Comparison of ENCODE assay signal across 23 cellular contexts in the genomic region with DNA sequence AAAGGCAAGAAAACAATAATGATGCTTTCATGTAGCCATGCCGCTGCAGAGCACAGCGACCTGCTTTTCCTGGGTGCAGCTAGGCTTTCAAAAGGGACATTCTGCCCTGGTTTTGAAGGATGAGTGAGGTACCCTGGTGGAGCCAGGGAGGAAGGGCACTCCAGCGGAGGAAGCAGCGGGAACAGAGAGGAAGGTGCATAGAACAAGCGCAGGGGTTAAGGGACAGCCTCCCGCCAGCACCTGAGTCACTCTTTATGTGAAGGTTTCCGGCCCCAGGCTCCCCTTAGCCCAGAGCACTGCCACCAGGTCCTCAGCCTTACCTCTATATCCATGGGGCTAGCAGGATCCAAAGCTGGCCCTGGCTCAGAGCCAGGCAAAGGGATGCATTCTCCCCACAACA.
DNase-seq lines count a peak whose midpoint lies in the region; ATAC-seq and TF ChIP-seq lines count a peak whose summit lies in the region.
"Had no signal": no experiment of that assay in that cellular context is flagged by ENCODE, and none has a peak within 500 bp of the region (broad histone marks: within the 10 kb centered on the region; RNA-seq: fewer than 3 reads in every experiment).

No MANE protein-coding gene starts in this region.

- H3K4me3 ChIP-seq in upper lobe of right lung: no peak overlapping the region

- H3K27me3 ChIP-seq in upper lobe of right lung: no peaks in the 10 kb centered on the region

- DNase-seq in activated naive CD8-positive, alpha-beta T cell treated with anti-CD3 and anti-CD28 coated beads, Interleukin-2, amount 50 U/mL, for 24 hours: no peak
- DNase-seq in activated naive CD8-positive, alpha-beta T cell treated with anti-CD3 and anti-CD28 coated beads for 36 hours: no peak
- DNase-seq in WTC11 (ENCODE audit: low spot score): no peak
- DNase-seq in iPS-NIHi11 (ENCODE audit: low spot score): peak; percentile 39
- DNase-seq in upper lobe of right lung: no peak
- DNase-seq in Ammon's horn (ENCODE audit: low spot score): no peak
- no peak for DNase-seq in COLO668 (lab: John Stamatoyannopoulos, UW; ENCODE audit: unreplicated experiment)
- DNase-seq: GOT3; Karpas-422; MV-4-11; NCI-H1694 treated with DMSO at 0.1 percent for 48 hours; NCI-H2081 treated with DMSO at 0.1 percent for 48 hours; NCI-H2227 treated with DMSO at 0.1 percent for 48 hours; NCI-H510A treated with DMSO at 0.1 percent for 48 hours; NCI-H774; NK-92 treated with Interleukin-12 subunit alpha and Interleukin-12 subunit beta, amount 100 ng/mL, for 24 hours; SIG-M5; SK-N-SH had no signal

- no peak overlapping the region for H3K4me3 Mint-ChIP-seq in activated naive CD8-positive, alpha-beta T cell treated with anti-CD3 and anti-CD28 coated beads, Interleukin-2, amount 50 U/mL, for 24 hours
- no peak overlapping the region for H3K4me3 Mint-ChIP-seq in activated naive CD8-positive, alpha-beta T cell treated with anti-CD3 and anti-CD28 coated beads for 36 hours
- no peak overlapping the region for H3K4me3 Mint-ChIP-seq in WTC11
- H3K4me3 Mint-ChIP-seq: B cell, CD14-positive monocyte, IgD-negative memory B cell had no signal

- peaks cover 3% of the 10 kb centered on the region for H3K36me3 Mint-ChIP-seq in activated naive CD8-positive, alpha-beta T cell treated with anti-CD3 and anti-CD28 coated beads, Interleukin-2, amount 50 U/mL, for 24 hours (ENCODE audit: low read depth)
- peaks cover 2% of the 10 kb centered on the region for H3K36me3 Mint-ChIP-seq in activated naive CD8-positive, alpha-beta T cell treated with anti-CD3 and anti-CD28 coated beads for 36 hours
- peaks cover 11% of the 10 kb centered on the region for H3K36me3 Mint-ChIP-seq in WTC11
- H3K36me3 Mint-ChIP-seq: CD14-positive monocyte, IgD-negative memory B cell had no signal

- H3K9me3 Mint-ChIP-seq in activated naive CD8-positive, alpha-beta T cell treated with anti-CD3 and anti-CD28 coated beads, Interleukin-2, amount 50 U/mL, for 24 hours: no peaks in the 10 kb centered on the region
- no peaks in the 10 kb centered on the region for H3K9me3 Mint-ChIP-seq in activated naive CD8-positive, alpha-beta T cell treated with anti-CD3 and anti-CD28 coated beads for 36 hours
- H3K9me3 Mint-ChIP-seq in WTC11: peaks cover 12% of the 10 kb centered on the region
- H3K9me3 Mint-ChIP-seq: CD14-positive monocyte had no signal

- no peaks in the 10 kb centered on the region for H3K36me3 ChIP-seq in upper lobe of right lung

- no peak overlapping the region for H3K27ac Mint-ChIP-seq in activated naive CD8-positive, alpha-beta T cell treated with anti-CD3 and anti-CD28 coated beads, Interleukin-2, amount 50 U/mL, for 24 hours
- H3K27ac Mint-ChIP-seq in activated naive CD8-positive, alpha-beta T cell treated with anti-CD3 and anti-CD28 coated beads for 36 hours: no peak overlapping the region
- H3K27ac Mint-ChIP-seq in WTC11: no peak overlapping the region
- H3K27ac Mint-ChIP-seq: B cell, CD14-positive monocyte had no signal

- TF ChIP-seq CTCF in WTC11 (IDR thresholded peaks at IDR 0.05) (no peak), upper lobe of right lung (IDR thresholded peaks at IDR 0.05) (no peak)

- intact Hi-C loops in upper lobe of right lung (cut with DNase I): no loop called here

- H3K9me3 ChIP-seq in upper lobe of right lung: no peaks in the 10 kb centered on the region
- H3K9me3 ChIP-seq: SK-N-SH had no signal

- peak; percentile 33 for ATAC-seq in activated naive CD8-positive, alpha-beta T cell treated with anti-CD3 and anti-CD28 coated beads, Interleukin-2, amount 50 U/mL, for 24 hours
- ATAC-seq in WTC11: peak; percentile 96
- peak; percentile 15 for ATAC-seq in upper lobe of right lung
- no peak for ATAC-seq in GM19023 (IDR thresholded peaks at IDR 0.05; ENCODE audit: unreplicated experiment)
- ATAC-seq: Panc1 had no signal

- no peak overlapping the region for H3K27ac ChIP-seq in upper lobe of right lung

- no peaks in the 10 kb centered on the region for H3K27me3 Mint-ChIP-seq in activated naive CD8-positive, alpha-beta T cell treated with anti-CD3 and anti-CD28 coated beads, Interleukin-2, amount 50 U/mL, for 24 hours
- no peaks in the 10 kb centered on the region for H3K27me3 Mint-ChIP-seq in activated naive CD8-positive, alpha-beta T cell treated with anti-CD3 and anti-CD28 coated beads for 36 hours
- no peaks in the 10 kb centered on the region for H3K27me3 Mint-ChIP-seq in WTC11 (ENCODE audit: low read depth)

- CTCF ChIA-PET in WTC11 (lab: Charles Lee): interaction anchor here (1.0 to 1.5 kb wide), 3 partner anchors 19 to 80 kb away, joined by 3 to 5 read pairs (median 3); no protein-coding TSS in a partner anchor

- no peaks in the 10 kb centered on the region for H3K4me1 Mint-ChIP-seq in activated naive CD8-positive, alpha-beta T cell treated with anti-CD3 and anti-CD28 coated beads, Interleukin-2, amount 50 U/mL, for 24 hours
- H3K4me1 Mint-ChIP-seq in activated naive CD8-positive, alpha-beta T cell treated with anti-CD3 and anti-CD28 coated beads for 36 hours: no peaks in the 10 kb centered on the region
- H3K4me1 Mint-ChIP-seq in WTC11: peaks cover 5% of the 10 kb centered on the region; the same call in 1 of the 2 replicates
- H3K4me1 Mint-ChIP-seq: B cell, CD14-positive monocyte, IgD-negative memory B cell had no signal

- no peaks in the 10 kb centered on the region for H3K4me1 ChIP-seq in upper lobe of right lung

- POLR2A ChIA-PET in WTC11 (lab: Charles Lee): no interaction called here

TF ChIP-seq in WTC11, 78 proteins besides CTCF, POLR2A, EP300 and RAD21 (continues in another document):
- no peak for TF ChIP-seq ZNF121 (CRISPR knock-in tag; IDR thresholded peaks at IDR 0.05)
- TF ChIP-seq, protein P1, sequence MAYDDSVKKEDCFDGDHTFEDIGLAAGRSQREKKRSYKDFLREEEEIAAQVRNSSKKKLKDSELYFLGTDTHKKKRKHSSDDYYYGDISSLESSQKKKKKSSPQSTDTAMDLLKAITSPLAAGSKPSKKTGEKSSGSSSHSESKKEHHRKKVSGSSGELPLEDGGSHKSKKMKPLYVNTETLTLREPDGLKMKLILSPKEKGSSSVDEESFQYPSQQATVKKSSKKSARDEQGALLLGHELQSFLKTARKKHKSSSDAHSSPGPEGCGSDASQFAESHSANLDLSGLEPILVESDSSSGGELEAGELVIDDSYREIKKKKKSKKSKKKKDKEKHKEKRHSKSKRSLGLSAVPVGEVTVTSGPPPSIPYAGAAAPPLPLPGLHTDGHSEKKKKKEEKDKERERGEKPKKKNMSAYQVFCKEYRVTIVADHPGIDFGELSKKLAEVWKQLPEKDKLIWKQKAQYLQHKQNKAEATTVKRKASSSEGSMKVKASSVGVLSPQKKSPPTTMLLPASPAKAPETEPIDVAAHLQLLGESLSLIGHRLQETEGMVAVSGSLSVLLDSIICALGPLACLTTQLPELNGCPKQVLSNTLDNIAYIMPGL (CRISPR knock-in tag; IDR thresholded peaks at IDR 0.05): no peak
- TF ChIP-seq, protein P2, sequence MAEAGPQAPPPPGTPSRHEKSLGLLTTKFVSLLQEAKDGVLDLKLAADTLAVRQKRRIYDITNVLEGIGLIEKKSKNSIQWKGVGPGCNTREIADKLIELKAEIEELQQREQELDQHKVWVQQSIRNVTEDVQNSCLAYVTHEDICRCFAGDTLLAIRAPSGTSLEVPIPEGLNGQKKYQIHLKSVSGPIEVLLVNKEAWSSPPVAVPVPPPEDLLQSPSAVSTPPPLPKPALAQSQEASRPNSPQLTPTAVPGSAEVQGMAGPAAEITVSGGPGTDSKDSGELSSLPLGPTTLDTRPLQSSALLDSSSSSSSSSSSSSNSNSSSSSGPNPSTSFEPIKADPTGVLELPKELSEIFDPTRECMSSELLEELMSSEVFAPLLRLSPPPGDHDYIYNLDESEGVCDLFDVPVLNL (CRISPR knock-in tag; IDR thresholded peaks at IDR 0.05; ENCODE audit: borderline replicate concordance, low read depth): no peak
- TF ChIP-seq ZNF219 (CRISPR knock-in tag; IDR thresholded peaks at IDR 0.05; ENCODE audit: borderline replicate concordance): no peak
- TF ChIP-seq ZNF232 (CRISPR knock-in tag; IDR thresholded peaks at IDR 0.05): no peak
- no peak for TF ChIP-seq NR3C1 (CRISPR knock-in tag; conservative IDR thresholded peaks at IDR 0.05; ENCODE audit: low read depth)
- TF ChIP-seq HMGA2 (CRISPR knock-in tag; IDR thresholded peaks at IDR 0.05): no peak
- TF ChIP-seq ZNF138 (CRISPR knock-in tag; conservative IDR thresholded peaks at IDR 0.05): no peak
- TF ChIP-seq OVOL2 (CRISPR knock-in tag; IDR thresholded peaks at IDR 0.05; ENCODE audit: borderline replicate concordance): no peak
- TF ChIP-seq RELA (CRISPR knock-in tag; IDR thresholded peaks at IDR 0.05; ENCODE audit: borderline replicate concordance): no peak
- TF ChIP-seq, protein P3, sequence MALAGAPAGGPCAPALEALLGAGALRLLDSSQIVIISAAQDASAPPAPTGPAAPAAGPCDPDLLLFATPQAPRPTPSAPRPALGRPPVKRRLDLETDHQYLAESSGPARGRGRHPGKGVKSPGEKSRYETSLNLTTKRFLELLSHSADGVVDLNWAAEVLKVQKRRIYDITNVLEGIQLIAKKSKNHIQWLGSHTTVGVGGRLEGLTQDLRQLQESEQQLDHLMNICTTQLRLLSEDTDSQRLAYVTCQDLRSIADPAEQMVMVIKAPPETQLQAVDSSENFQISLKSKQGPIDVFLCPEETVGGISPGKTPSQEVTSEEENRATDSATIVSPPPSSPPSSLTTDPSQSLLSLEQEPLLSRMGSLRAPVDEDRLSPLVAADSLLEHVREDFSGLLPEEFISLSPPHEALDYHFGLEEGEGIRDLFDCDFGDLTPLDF (CRISPR knock-in tag; IDR thresholded peaks at IDR 0.05): no peak
- no peak for TF ChIP-seq FOXP1 (CRISPR knock-in tag; IDR thresholded peaks at IDR 0.05; ENCODE audit: borderline replicate concordance)
- no peak for TF ChIP-seq PRRX2 (CRISPR knock-in tag; IDR thresholded peaks at IDR 0.05)
- no peak for TF ChIP-seq CREB1 (CRISPR knock-in tag; IDR thresholded peaks at IDR 0.05)
- TF ChIP-seq, protein P4, sequence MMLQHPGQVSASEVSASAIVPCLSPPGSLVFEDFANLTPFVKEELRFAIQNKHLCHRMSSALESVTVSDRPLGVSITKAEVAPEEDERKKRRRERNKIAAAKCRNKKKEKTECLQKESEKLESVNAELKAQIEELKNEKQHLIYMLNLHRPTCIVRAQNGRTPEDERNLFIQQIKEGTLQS (CRISPR knock-in tag; conservative IDR thresholded peaks at IDR 0.05): no peak
- TF ChIP-seq KAT7 (CRISPR knock-in tag; IDR thresholded peaks at IDR 0.05; ENCODE audit: borderline replicate concordance): no peak
- no peak for TF ChIP-seq ZNF671 (CRISPR knock-in tag; IDR thresholded peaks at IDR 0.05)
